ENCODE assay signal across 13 cellular contexts in the genomic region with DNA sequence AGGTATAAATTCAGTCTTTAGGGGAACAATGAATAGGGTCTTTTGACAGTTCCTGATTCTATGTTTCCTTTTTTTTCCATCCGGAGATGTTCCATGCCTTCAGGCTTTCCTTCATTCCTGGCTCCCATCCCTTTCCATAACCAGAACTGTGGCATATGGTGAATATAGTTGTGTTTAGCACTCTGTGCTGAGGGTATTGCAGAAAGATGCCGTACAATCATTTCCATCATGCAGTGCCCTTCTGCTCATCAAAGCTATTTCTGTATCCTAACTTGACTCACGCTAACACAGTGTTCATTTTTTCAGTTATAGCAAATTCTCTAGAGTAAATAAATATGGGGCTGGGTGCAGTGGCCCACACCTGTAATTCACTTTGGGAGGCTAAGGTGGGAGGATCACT.
DNase-seq lines count a peak whose midpoint lies in the region; ATAC-seq and TF ChIP-seq lines count a peak whose summit lies in the region.
"Had no signal": no experiment of that assay in that cellular context is flagged by ENCODE, and none has a peak within 500 bp of the region (broad histone marks: within the 10 kb centered on the region; RNA-seq: fewer than 3 reads in every experiment).

No MANE protein-coding gene starts in this region.

- H3K9me3 ChIP-seq in BLaER1: no peaks in the 10 kb centered on the region
- H3K9me3 ChIP-seq in Caco-2: no peaks in the 10 kb centered on the region

- peak overlapping the region; percentile 98 for H3K4me2 ChIP-seq in BLaER1
- H3K4me2 ChIP-seq: GM23338 had no signal

- H3K27ac ChIP-seq in BLaER1: peak overlapping the region; percentile 93

- ATAC-seq in activated naive CD8-positive, alpha-beta T cell treated with anti-CD3 and anti-CD28 coated beads, Interleukin-2, amount 50 U/mL, for 24 hours: no peak
- ATAC-seq in natural killer cell treated with Interleukin-12 subunit alpha and Interleukin-12 subunit beta and Interleukin-15 and Interleukin-18, amount 100 ng/mL, for 72 hours: no peak
- ATAC-seq: GM23338 had no signal

- H3K9ac ChIP-seq in BLaER1: peak overlapping the region; percentile 79

- H3K27me3 Mint-ChIP-seq in Caco-2 (ENCODE audit: insufficient read depth, unreplicated experiment): no peaks in the 10 kb centered on the region
- no peaks in the 10 kb centered on the region for H3K27me3 Mint-ChIP-seq in activated naive CD8-positive, alpha-beta T cell treated with anti-CD3 and anti-CD28 coated beads, Interleukin-2, amount 50 U/mL, for 24 hours
- H3K27me3 Mint-ChIP-seq in natural killer cell treated with Interleukin-12 subunit alpha and Interleukin-12 subunit beta and Interleukin-15 and Interleukin-18, amount 100 ng/mL, for 72 hours: peaks cover 0 to 3% of the 10 kb centered on the region in 2 donors

- no peak for TF ChIP-seq CTCF in Caco-2 (IDR thresholded peaks at IDR 0.05; ENCODE audit: insufficient read depth in 1 of 2, low read depth in 1 of 2, low read length in 1 of 2, severe bottlenecking in 1 of 2, unreplicated experiment in 1 of 2)

- BruUV-seq in Caco-2 (replicated peaks; lab: Mats Ljungman, UMichigan): no TSS peak

- CTCF ChIA-PET in Caco-2 (lab: Charles Lee): no interaction called here

- no peak for DNase-seq in Caco-2
- no peak for DNase-seq in activated naive CD8-positive, alpha-beta T cell treated with anti-CD3 and anti-CD28 coated beads, Interleukin-2, amount 50 U/mL, for 24 hours
- DNase-seq in natural killer cell treated with Interleukin-12 subunit alpha and Interleukin-12 subunit beta and Interleukin-15 and Interleukin-18, amount 100 ng/mL, for 72 hours (ENCODE audit: low spot score): no peak
- DNase-seq in NCI-H510A treated with DMSO at 0.1 percent for 48 hours (lab: John Stamatoyannopoulos, UW): no peak
- DNase-seq in retina: no peak
- DNase-seq in MV-4-11 (lab: John Stamatoyannopoulos, UW): no peak
- DNase-seq: activated effector memory CD4-positive, alpha-beta T cell treated with Interleukin-2 at 50 U/mL for 16 hours; GF-D8; NCI-H1417; NCI-H446 had no signal

- H3K36me3 Mint-ChIP-seq in Caco-2 (ENCODE audit: insufficient read depth, unreplicated experiment): peaks cover 83% of the 10 kb centered on the region
- H3K36me3 Mint-ChIP-seq in activated naive CD8-positive, alpha-beta T cell treated with anti-CD3 and anti-CD28 coated beads, Interleukin-2, amount 50 U/mL, for 24 hours (ENCODE audit: low read depth): no peaks in the 10 kb centered on the region
- H3K36me3 Mint-ChIP-seq in natural killer cell treated with Interleukin-12 subunit alpha and Interleukin-12 subunit beta and Interleukin-15 and Interleukin-18, amount 100 ng/mL, for 72 hours: no peaks in the 10 kb centered on the region

- POLR2A ChIA-PET in Caco-2 (lab: Charles Lee): no interaction called here

- H3K27ac Mint-ChIP-seq in Caco-2 (ENCODE audit: unreplicated experiment): peak overlapping the region; percentile 71
- H3K27ac Mint-ChIP-seq in activated naive CD8-positive, alpha-beta T cell treated with anti-CD3 and anti-CD28 coated beads, Interleukin-2, amount 50 U/mL, for 24 hours: peak overlapping the region; percentile 40
- H3K27ac Mint-ChIP-seq in natural killer cell treated with Interleukin-12 subunit alpha and Interleukin-12 subunit beta and Interleukin-15 and Interleukin-18, amount 100 ng/mL, for 72 hours: peak overlapping the region; percentile 11 to 65
- H3K27ac Mint-ChIP-seq: GM23338 had no signal

- H3K4me1 Mint-ChIP-seq in Caco-2 (ENCODE audit: low read depth, unreplicated experiment): peaks cover 57% of the 10 kb centered on the region
- H3K4me1 Mint-ChIP-seq in activated naive CD8-positive, alpha-beta T cell treated with anti-CD3 and anti-CD28 coated beads, Interleukin-2, amount 50 U/mL, for 24 hours: peaks cover 88% of the 10 kb centered on the region
- peaks cover 29 to 44% of the 10 kb centered on the region in 2 donors for H3K4me1 Mint-ChIP-seq in natural killer cell treated with Interleukin-12 subunit alpha and Interleukin-12 subunit beta and Interleukin-15 and Interleukin-18, amount 100 ng/mL, for 72 hours (ENCODE audit: low read depth in 2 of 2)

- intact Hi-C loops in Caco-2 (cut with micrococcal nuclease; ENCODE audit: unreplicated experiment): no loop called here

- peaks cover 97% of the 10 kb centered on the region for H3K4me1 ChIP-seq in BLaER1
- peaks cover 21% of the 10 kb centered on the region for H3K4me1 ChIP-seq in Caco-2

- H3K4me3 Mint-ChIP-seq in Caco-2 (ENCODE audit: unreplicated experiment): no peak overlapping the region
- H3K4me3 Mint-ChIP-seq in activated naive CD8-positive, alpha-beta T cell treated with anti-CD3 and anti-CD28 coated beads, Interleukin-2, amount 50 U/mL, for 24 hours: peak overlapping the region; percentile 5
- H3K4me3 Mint-ChIP-seq in natural killer cell treated with Interleukin-12 subunit alpha and Interleukin-12 subunit beta and Interleukin-15 and Interleukin-18, amount 100 ng/mL, for 72 hours: no peak overlapping the region
- H3K4me3 Mint-ChIP-seq: CD14-positive monocyte, GM23338 had no signal

- H3K36me3 ChIP-seq in BLaER1 (peaks cover 38% of the 10 kb centered on the region), Caco-2 (ENCODE audit: control insufficient read depth, insufficient read depth, low read length) (peaks cover 4% of the 10 kb centered on the region)

- no peaks in the 10 kb centered on the region for H3K9me3 Mint-ChIP-seq in Caco-2 (ENCODE audit: unreplicated experiment)
- H3K9me3 Mint-ChIP-seq in activated naive CD8-positive, alpha-beta T cell treated with anti-CD3 and anti-CD28 coated beads, Interleukin-2, amount 50 U/mL, for 24 hours: no peaks in the 10 kb centered on the region
- H3K9me3 Mint-ChIP-seq in natural killer cell treated with Interleukin-12 subunit alpha and Interleukin-12 subunit beta and Interleukin-15 and Interleukin-18, amount 100 ng/mL, for 72 hours: no peaks in the 10 kb centered on the region
- H3K9me3 Mint-ChIP-seq: CD14-positive monocyte, GM23338 had no signal

- H4K20me1 ChIP-seq in BLaER1: peaks cover 15% of the 10 kb centered on the region; the same call in 1 of the 2 replicates

- H3K27me3 ChIP-seq in BLaER1 (no peaks in the 10 kb centered on the region), Caco-2 (replicated peaks; ENCODE audit: control insufficient read depth, insufficient read depth, low read length) (no peaks in the 10 kb centered on the region)

- H3K4me3 ChIP-seq in BLaER1 (peak overlapping the region; percentile 61), Caco-2 (ENCODE audit: low read depth, low read length) (no peak overlapping the region)
- H3K4me3 ChIP-seq: GM23338 had no signal
